In the genomic region with DNA sequence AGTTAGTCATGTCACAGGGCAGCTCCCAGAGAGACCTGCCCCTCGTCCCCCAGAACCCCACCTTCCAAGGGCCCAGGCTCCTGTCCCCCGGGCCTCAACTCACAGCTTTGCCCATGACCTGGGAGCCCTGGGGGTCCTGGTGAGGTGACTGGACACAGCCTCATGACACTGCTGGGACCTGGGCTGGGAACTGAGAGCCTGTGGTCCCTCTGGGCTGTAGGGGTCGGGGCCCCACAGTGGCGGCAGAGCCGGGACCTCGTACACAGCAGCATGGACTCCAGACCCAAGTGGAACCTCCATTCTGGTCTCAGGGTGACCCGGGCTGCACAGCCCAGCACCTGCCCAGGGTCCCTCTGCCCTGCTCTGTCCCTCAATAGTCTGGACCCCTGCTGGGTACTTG, we compare ENCODE assay signal across 22 cellular contexts. TPM values are rescaled to one million over a fixed set of nuclear protein-coding genes. Genes with fewer than 3 reads are reported as not detected.
"Had no signal": no experiment of that assay in that cellular context is flagged by ENCODE, and none has a peak within 500 bp of the region (broad histone marks: within the 10 kb centered on the region; RNA-seq: fewer than 3 reads in every experiment).

No MANE protein-coding gene starts in this region.

- ATAC-seq: naive thymus-derived CD8-positive, alpha-beta T cell; T-cell had no signal

- H3K9me3 ChIP-seq: colonic mucosa, heart right ventricle, upper lobe of left lung had no signal

- H3K4me3 Mint-ChIP-seq: activated naive CD8-positive, alpha-beta T cell treated with anti-CD3 and anti-CD28 coated beads for 36 hours; activated T-cell treated with anti-CD3 and anti-CD28 coated beads, Interleukin-2, amount 50 U/mL, for 24 hours; central memory CD8-positive, alpha-beta T cell; naive thymus-derived CD8-positive, alpha-beta T cell; T-cell had no signal

- DNase-seq: activated CD4-positive, alpha-beta T cell treated with anti-CD3 and anti-CD28 coated beads for 1 hour; activated CD8-positive, alpha-beta memory T cell treated with anti-CD3 and anti-CD28 coated beads, Interleukin-2, amount 50 U/mL, for 4 hours; activated naive CD4-positive, alpha-beta T cell treated with Interleukin-2 at 50 U/mL for 16 hours; activated naive CD8-positive, alpha-beta T cell treated with anti-CD3 and anti-CD28 coated beads for 36 hours; activated T-cell treated with anti-CD3 and anti-CD28 coated beads, Interleukin-2, amount 50 U/mL, for 24 hours; heart right ventricle; naive thymus-derived CD8-positive, alpha-beta T cell; right cardiac atrium; stimulated activated CD4-positive, alpha-beta T cell treated with anti-CD3 and anti-CD28 coated beads, Interleukin-12 subunit alpha, Interleukin-12 subunit beta, amount 100 ng/mL, for 4 hours; stimulated activated CD4-positive, alpha-beta T cell treated with anti-CD3 and anti-CD28 coated beads, Interleukin-4, amount 100 ng/mL, for 4 hours; T-cell; upper lobe of left lung had no signal

- H3K27me3 ChIP-seq: colonic mucosa, upper lobe of left lung had no signal

- H3K9me3 Mint-ChIP-seq: activated naive CD8-positive, alpha-beta T cell treated with anti-CD3 and anti-CD28 coated beads for 36 hours; activated T-cell treated with anti-CD3 and anti-CD28 coated beads, Interleukin-2, amount 50 U/mL, for 24 hours; activated T-helper 2 cell treated with anti-CD3 and anti-CD28 coated beads, Interferon-gamma antibody, Interleukin-2, Interleukin-4, amounts not matched to agents 10 μg/mL and 5 μg/mL and 100 μg/mL, durations not matched to agents 14 hours and 24 hours and 36 hours; central memory CD8-positive, alpha-beta T cell; naive thymus-derived CD8-positive, alpha-beta T cell; T-cell had no signal

- H3K4me3 ChIP-seq: colonic mucosa, heart right ventricle, lung, upper lobe of left lung had no signal

- H3K36me3 Mint-ChIP-seq: activated naive CD8-positive, alpha-beta T cell treated with anti-CD3 and anti-CD28 coated beads for 36 hours; naive thymus-derived CD8-positive, alpha-beta T cell; T-cell had no signal

- H3K36me3 ChIP-seq: colonic mucosa, heart right ventricle, upper lobe of left lung had no signal

- H3K27ac Mint-ChIP-seq: activated naive CD8-positive, alpha-beta T cell treated with anti-CD3 and anti-CD28 coated beads for 36 hours; activated T-cell treated with anti-CD3 and anti-CD28 coated beads, Interleukin-2, amount 50 U/mL, for 24 hours; activated T-helper 2 cell treated with anti-CD3 and anti-CD28 coated beads, Interferon-gamma antibody, Interleukin-2, Interleukin-4, amounts not matched to agents 10 μg/mL and 5 μg/mL and 100 μg/mL, durations not matched to agents 14 hours and 24 hours and 36 hours; naive thymus-derived CD8-positive, alpha-beta T cell; T-cell had no signal

- H3K4me1 ChIP-seq: colonic mucosa, parathyroid adenoma had no signal

- H3K4me1 Mint-ChIP-seq: central memory CD8-positive, alpha-beta T cell; T-cell had no signal

- H3K27ac ChIP-seq: colonic mucosa, epithelial cell of prostate, heart right ventricle, parathyroid adenoma, upper lobe of left lung had no signal

- H3K9ac ChIP-seq: parathyroid adenoma had no signal

RNA-seq across cellular contexts. Expression of gene APOBEC3A, which starts 6.9 kb away (rescaled TPM):
- total RNA-seq: activated naive CD8-positive, alpha-beta T cell treated with anti-CD3 and anti-CD28 coated beads for 36 hours; activated T-helper 2 cell treated with anti-CD3 and anti-CD28 coated beads, Interferon-gamma antibody, Interleukin-2, Interleukin-4, amounts not matched to agents 10 μg/mL and 5 μg/mL and 100 μg/mL, durations not matched to agents 14 hours and 24 hours and 36 hours; astrocyte; fibroblast of villous mesenchyme; naive thymus-derived CD8-positive, alpha-beta T cell; pulmonary artery endothelial cell; T-cell had no signal
- polyA plus RNA-seq: naive thymus-derived CD8-positive, alpha-beta T cell had no signal

RNA-seq across cellular contexts. Expression of gene APOBEC3B, which starts 17.8 kb away (rescaled TPM):
- total RNA-seq: temporal lobe had no signal
